Comparison of ENCODE assay signal across 1 cellular context in genomic region chr17:50169121-50169764, GRCh38.
TF ChIP-seq lines count a peak whose summit lies in the region.

No MANE protein-coding gene starts in this region.

TF ChIP-seq in A549, 52 proteins besides CTCF, POLR2A, EP300 and RAD21 (continued from another document):
- TF ChIP-seq, protein P1, sequence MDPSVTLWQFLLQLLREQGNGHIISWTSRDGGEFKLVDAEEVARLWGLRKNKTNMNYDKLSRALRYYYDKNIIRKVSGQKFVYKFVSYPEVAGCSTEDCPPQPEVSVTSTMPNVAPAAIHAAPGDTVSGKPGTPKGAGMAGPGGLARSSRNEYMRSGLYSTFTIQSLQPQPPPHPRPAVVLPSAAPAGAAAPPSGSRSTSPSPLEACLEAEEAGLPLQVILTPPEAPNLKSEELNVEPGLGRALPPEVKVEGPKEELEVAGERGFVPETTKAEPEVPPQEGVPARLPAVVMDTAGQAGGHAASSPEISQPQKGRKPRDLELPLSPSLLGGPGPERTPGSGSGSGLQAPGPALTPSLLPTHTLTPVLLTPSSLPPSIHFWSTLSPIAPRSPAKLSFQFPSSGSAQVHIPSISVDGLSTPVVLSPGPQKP (IDR thresholded peaks at IDR 0.05; ENCODE audit: low read depth, low read length) = no peak
- TF ChIP-seq SMC3 (IDR thresholded peaks at IDR 0.05) (peak; percentile 97), RARB (CRISPR knock-in tag; IDR thresholded peaks at IDR 0.05) (no peak), EHF (CRISPR knock-in tag; IDR thresholded peaks at IDR 0.05) (no peak), FOSL2 (IDR thresholded peaks at IDR 0.05) (no peak), FOSL2 (CRISPR knock-in tag; IDR thresholded peaks at IDR 0.05) (0 out of 2 replicates have a peak, but pooled peaks have one; percentile 26), ZC3H11A (IDR thresholded peaks at IDR 0.05) (no peak), SREBF2 (IDR thresholded peaks at IDR 0.05) (no peak), HES2 (IDR thresholded peaks at IDR 0.05) (no peak), ZSCAN20 (CRISPR knock-in tag; IDR thresholded peaks at IDR 0.05) (no peak), NR3C1 (IDR thresholded peaks at IDR 0.05) (no peak), HDAC2 (IDR thresholded peaks at IDR 0.05) (no peak), GATA3 (IDR thresholded peaks at IDR 0.05; ENCODE audit: borderline replicate concordance) (no peak; the same call in 1 of the 2 replicates), RFX5 (IDR thresholded peaks at IDR 0.05) (no peak), CEBPB (IDR thresholded peaks at IDR 0.05) (no peak), CBX2 (IDR thresholded peaks at IDR 0.05; ENCODE audit: borderline replicate concordance, low read depth) (no peak), NFE2L2 (conservative IDR thresholded peaks at IDR 0.05; ENCODE audit: low read length) (no peak), JUN (IDR thresholded peaks at IDR 0.05) (no peak), EHMT2 (IDR thresholded peaks at IDR 0.05; ENCODE audit: low read depth) (no peak), E2F6 (IDR thresholded peaks at IDR 0.05; ENCODE audit: borderline replicate concordance, low read depth) (no peak), HEYL (CRISPR knock-in tag; IDR thresholded peaks at IDR 0.05) (no peak), TP53 (CRISPR knock-in tag; IDR thresholded peaks at IDR 0.05) (no peak), HOXA7 (CRISPR knock-in tag; IDR thresholded peaks at IDR 0.05) (no peak), MAFK (IDR thresholded peaks at IDR 0.05; ENCODE audit: partially characterized antibody) (no peak), NPAS2 (CRISPR knock-in tag; IDR thresholded peaks at IDR 0.05; ENCODE audit: borderline replicate concordance) (no peak)
- TF ChIP-seq, protein P2, sequence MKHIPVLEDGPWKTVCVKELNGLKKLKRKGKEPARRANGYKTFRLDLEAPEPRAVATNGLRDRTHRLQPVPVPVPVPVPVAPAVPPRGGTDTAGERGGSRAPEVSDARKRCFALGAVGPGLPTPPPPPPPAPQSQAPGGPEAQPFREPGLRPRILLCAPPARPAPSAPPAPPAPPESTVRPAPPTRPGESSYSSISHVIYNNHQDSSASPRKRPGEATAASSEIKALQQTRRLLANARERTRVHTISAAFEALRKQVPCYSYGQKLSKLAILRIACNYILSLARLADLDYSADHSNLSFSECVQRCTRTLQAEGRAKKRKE (CRISPR knock-in tag; IDR thresholded peaks at IDR 0.05; ENCODE audit: low read depth) = no peak
